ENCODE assay signal across 10 cellular contexts in genomic region chr20:47361268-47361665, GRCh38.
DNase-seq lines count a peak whose midpoint lies in the region; ATAC-seq and TF ChIP-seq lines count a peak whose summit lies in the region.
"Had no signal": no experiment of that assay in that cellular context is flagged by ENCODE, and none has a peak within 500 bp of the region (broad histone marks: within the 10 kb centered on the region; RNA-seq: fewer than 3 reads in every experiment).

No MANE protein-coding gene starts in this region.

- H3K36me3 ChIP-seq in ACC112 (ENCODE audit: insufficient read depth, low read length) (no peaks in the 10 kb centered on the region), neutrophil (no peaks in the 10 kb centered on the region)

- peak overlapping the region; percentile 95 for H3K27ac ChIP-seq in ACC112 (ENCODE audit: low read depth, low read length)
- H3K27ac ChIP-seq in epithelial cell of prostate = peak overlapping the region; percentile 100
- peak overlapping the region; percentile 98 for H3K27ac ChIP-seq in neutrophil

- H3K27me3 ChIP-seq in ACC112 (ENCODE audit: insufficient read depth, low read length) = no peaks in the 10 kb centered on the region
- H3K27me3 ChIP-seq in neutrophil = no peaks in the 10 kb centered on the region

- H2AFZ ChIP-seq in ACC112 (ENCODE audit: low read length, unreplicated experiment) = peak overlapping the region; percentile 40

- ATAC-seq in GM19397 (IDR thresholded peaks at IDR 0.05; ENCODE audit: unreplicated experiment) (no peak), HG03159 (IDR thresholded peaks at IDR 0.05; ENCODE audit: unreplicated experiment) (no peak)
- ATAC-seq: CD8-positive, alpha-beta T cell had no signal

- H3K79me2 ChIP-seq in ACC112 (ENCODE audit: control insufficient read depth, insufficient read depth, low read length, unreplicated experiment) = peaks cover 7% of the 10 kb centered on the region

- H3K4me1 ChIP-seq in ACC112 (ENCODE audit: control insufficient read depth, insufficient read depth, low read length, unreplicated experiment) (peaks cover 51% of the 10 kb centered on the region), neutrophil (ENCODE audit: control insufficient read depth in 1 of 2, insufficient read depth in 1 of 2, low read depth in 1 of 2, low read length in 1 of 2) (peaks cover 58 to 62% of the 10 kb centered on the region in 2 experiments)

- H3K9me3 ChIP-seq in neutrophil = no peaks in the 10 kb centered on the region

- TF ChIP-seq CTCF in neutrophil (IDR thresholded peaks at IDR 0.05) = no peak

- DNase-seq in OCI-M1 (lab: John Stamatoyannopoulos, UW) = peak; percentile 79
- no peak for DNase-seq in epithelial cell of prostate (ENCODE audit: low read depth, low spot score)
- DNase-seq in cortex of kidney (lab: John Stamatoyannopoulos, UW) = no peak
- DNase-seq in GF-D8 (lab: John Stamatoyannopoulos, UW) = no peak
- DNase-seq: activated CD4-positive, CD25-positive, alpha-beta regulatory T cell treated with anti-CD3 and anti-CD28 coated beads, Interleukin-2, amount 50 U/mL, for 72 hours; CD8-positive, alpha-beta T cell had no signal

- H3K4me3 ChIP-seq in ACC112 (ENCODE audit: low read depth, low read length) (no peak overlapping the region), neutrophil (ENCODE audit: low read depth in 1 of 2, low read length in 1 of 2) (peak overlapping the region; percentile 44 to 62)
